1 cellular context compared by ENCODE assay signal in the genomic region with DNA sequence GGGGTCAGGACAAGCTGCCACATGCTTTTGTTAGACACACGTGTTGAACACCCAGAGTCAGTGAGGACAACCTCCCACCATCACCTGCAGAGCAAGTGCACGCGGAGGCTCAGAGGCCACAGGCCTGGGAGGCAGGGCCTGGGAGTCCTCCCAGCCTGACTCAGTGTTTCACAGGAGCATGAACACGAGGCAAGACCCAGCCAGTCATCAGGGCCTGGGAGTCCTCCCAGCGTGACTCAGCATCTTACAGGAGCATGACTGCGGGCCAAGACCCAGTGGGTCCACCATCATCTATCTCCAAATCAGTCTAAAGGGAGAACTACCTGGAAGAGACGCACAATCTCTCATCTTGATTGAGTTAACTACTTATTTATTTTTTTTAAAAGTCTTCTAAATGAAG.
A peak's percentile ranks its signal among the peaks of the same experiment; 100 is the strongest.
TF ChIP-seq lines count a peak whose summit lies in the region.

No MANE protein-coding gene starts in this region.

TF ChIP-seq in HepG2, 621 proteins besides CTCF, POLR2A, EP300 and RAD21 (continued from another document):
- TF ChIP-seq NFE2L2 (IDR thresholded peaks at IDR 0.05; ENCODE audit: low read length) (peak; percentile 68), ZNF263 (CRISPR knock-in tag; IDR thresholded peaks at IDR 0.05) (peak; percentile 89)
